Comparison of ENCODE assay signal across 30 cellular contexts in the genomic region with DNA sequence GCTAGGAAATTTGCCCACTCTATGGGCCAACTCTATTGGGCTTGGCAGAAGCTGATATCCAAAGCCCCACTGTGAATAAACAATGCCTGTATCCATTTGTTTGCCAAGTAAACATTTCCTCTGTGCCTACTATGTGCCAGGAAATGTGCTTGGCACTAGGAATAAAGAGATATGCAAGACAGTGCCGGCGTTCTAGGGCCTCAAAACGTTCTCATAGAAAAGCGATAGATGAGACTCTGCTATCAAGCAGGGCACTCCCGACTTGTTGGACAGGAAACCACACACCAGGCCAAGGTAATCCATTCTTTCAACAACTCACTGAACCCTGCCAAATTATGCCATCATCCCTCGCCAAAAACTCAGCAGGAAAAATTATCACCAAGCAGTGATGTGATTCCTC.
"Had no signal": no experiment of that assay in that cellular context is flagged by ENCODE, and none has a peak within 500 bp of the region (broad histone marks: within the 10 kb centered on the region; RNA-seq: fewer than 3 reads in every experiment).

No MANE protein-coding gene starts in this region.

- H3K27ac ChIP-seq: breast epithelium, esophagus muscularis mucosa, foreskin keratinocyte, heart right ventricle, lower lobe of right lung, skin epidermis, vagina had no signal

- FAIRE-seq: astrocyte, colon had no signal

- H3K9me3 ChIP-seq: breast epithelium, esophagus muscularis mucosa, heart right ventricle, lower lobe of right lung, vagina had no signal

- H3K4me1 ChIP-seq: breast epithelium, esophagus muscularis mucosa, foreskin keratinocyte, heart right ventricle, lower lobe of right lung, vagina had no signal

- ATAC-seq: foreskin keratinocyte; heart right ventricle; lower lobe of right lung; naive thymus-derived CD8-positive, alpha-beta T cell; sciatic nerve; stimulated activated effector memory CD8-positive, alpha-beta T cell treated with anti-CD3 and anti-CD28 coated beads, Interleukin-12 subunit alpha, Interleukin-12 subunit beta, amount 100 ng/mL, for 72 hours; stimulated activated naive CD8-positive, alpha-beta T cell treated with anti-CD3 and anti-CD28 coated beads, Interleukin-15, amount 100 ng/mL, for 72 hours had no signal

- H3K4me3 ChIP-seq: breast epithelium, esophagus muscularis mucosa, heart right ventricle, lower lobe of right lung, skin epidermis, vagina had no signal

- H3K36me3 ChIP-seq: breast epithelium, esophagus muscularis mucosa, heart right ventricle, lower lobe of right lung, vagina had no signal

- H3K27me3 ChIP-seq: breast epithelium, esophagus muscularis mucosa, foreskin keratinocyte, heart right ventricle, vagina had no signal

- DNase-seq: activated CD4-positive, alpha-beta memory T cell treated with anti-CD3 and anti-CD28 coated beads for 36 hours; activated CD4-positive, alpha-beta T cell treated with anti-CD3 and anti-CD28 coated beads, Interleukin-2, amount 10 ng/mL, durations not matched to agents 24 days and 14 days; activated CD4-positive, CD25-positive, alpha-beta regulatory T cell treated with anti-CD3 and anti-CD28 coated beads, Interleukin-2, amount 50 U/mL, for 72 hours; activated CD8-positive, alpha-beta memory T cell treated with anti-CD3 and anti-CD28 coated beads, Interleukin-2, amount 50 U/mL, for 4 hours; activated gamma-delta T cell; activated naive CD4-positive, alpha-beta T cell treated with anti-CD3 and anti-CD28 coated beads, Interleukin-2, amount 10 ng/mL, durations not matched to agents 7 days and 5 days; activated T-cell treated with anti-CD3 and anti-CD28 coated beads, Interleukin-2, amount 50 U/mL, for 1 hour; amniotic stem cell; central memory CD4-positive, alpha-beta T cell; dermis blood vessel endothelial cell; effector CD4-positive, alpha-beta T cell; foreskin keratinocyte; heart right ventricle; lower lobe of right lung; mesenchymal stem cell; naive thymus-derived CD8-positive, alpha-beta T cell; occipital lobe; posterior cingulate gyrus; stimulated activated CD4-positive, alpha-beta T cell treated with anti-CD3 and anti-CD28 coated beads, Interleukin-12 subunit alpha, Interleukin-12 subunit beta, amount 100 ng/mL, for 4 hours; stimulated activated CD4-positive, alpha-beta T cell treated with anti-CD3 and anti-CD28 coated beads, Interleukin-4, amount 100 ng/mL, for 1 hour; stimulated activated naive CD8-positive, alpha-beta T cell treated with anti-CD3 and anti-CD28 coated beads, Interleukin-15, amount 100 ng/mL, for 72 hours; T-helper 2 cell had no signal
